In genomic region chr19:35379992-35380391, GRCh38 we compare ENCODE assay signal across 18 cellular contexts. TPM values are rescaled to one million over a fixed set of nuclear protein-coding genes. Genes with fewer than 3 reads are reported as not detected.
"Had no signal": no experiment of that assay in that cellular context is flagged by ENCODE, and none has a peak within 500 bp of the region (broad histone marks: within the 10 kb centered on the region; RNA-seq: fewer than 3 reads in every experiment).

No MANE protein-coding gene starts in this region.

- H3K36me3 ChIP-seq: brain microvascular endothelial cell, gastrocnemius medialis, heart right ventricle, left lung, transverse colon had no signal

- H3K4me1 ChIP-seq: gastrocnemius medialis, left lung had no signal

- H3K9me3 ChIP-seq: gastrocnemius medialis, left lung had no signal

- H3K4me3 ChIP-seq: gastrocnemius medialis, heart right ventricle, left lung, SK-N-MC, transverse colon had no signal

- ATAC-seq: gastrocnemius medialis; left lung; stimulated activated memory B cell treated with anti-CD40 and anti-IgM and Interleukin-4, amounts not matched to agents 10 μg/mL and 1 μg/mL and 100 μg/mL, for 72 hours had no signal

- H3K27me3 ChIP-seq: brain microvascular endothelial cell, gastrocnemius medialis, transverse colon had no signal

- DNase-seq: activated CD4-positive, CD25-positive, alpha-beta regulatory T cell treated with anti-CD3 and anti-CD28 coated beads, Interleukin-2, amount 50 U/mL, for 72 hours; activated naive CD4-positive, alpha-beta T cell; activated T-cell treated with anti-CD3 and anti-CD28 coated beads for 4 hours; anterior cingulate cortex; brain microvascular endothelial cell; gastrocnemius medialis; heart right ventricle; left lung; nephron progenitor cell; occipital lobe; stimulated activated CD4-positive, alpha-beta T cell treated with anti-CD3 and anti-CD28 coated beads, Interleukin-2, amount 100 ng/mL, for 48 hours; T-helper 9 cell; transverse colon had no signal

- H3K27ac ChIP-seq: brain microvascular endothelial cell, gastrocnemius medialis, heart right ventricle, left lung, SK-N-MC had no signal

RNA-seq across cellular contexts. Expression of gene GPR42, which starts 9.1 kb away (rescaled TPM):
- total RNA-seq: cerebellum, epithelial cell of proximal tubule, gastrocnemius medialis, heart right ventricle, left lung, occipital lobe, pulmonary artery endothelial cell, transverse colon had no signal

RNA-seq across cellular contexts. Expression of gene FFAR3, which starts 21.7 kb away (rescaled TPM):
- total RNA-seq: cerebellum, epithelial cell of proximal tubule, gastrocnemius medialis, occipital lobe, pulmonary artery endothelial cell had no signal

RNA-seq across cellular contexts. Expression of gene FFAR1, which starts 32.3 kb away (rescaled TPM):
- total RNA-seq: cerebellum, gastrocnemius medialis, heart right ventricle, left lung, occipital lobe, pulmonary artery endothelial cell had no signal

RNA-seq across cellular contexts. Expression of gene CD22, which starts 51.0 kb away (rescaled TPM):
- total RNA-seq: cerebellum, occipital lobe, pulmonary artery endothelial cell had no signal
